Comparison of ENCODE assay signal across 8 cellular contexts in the genomic region with DNA sequence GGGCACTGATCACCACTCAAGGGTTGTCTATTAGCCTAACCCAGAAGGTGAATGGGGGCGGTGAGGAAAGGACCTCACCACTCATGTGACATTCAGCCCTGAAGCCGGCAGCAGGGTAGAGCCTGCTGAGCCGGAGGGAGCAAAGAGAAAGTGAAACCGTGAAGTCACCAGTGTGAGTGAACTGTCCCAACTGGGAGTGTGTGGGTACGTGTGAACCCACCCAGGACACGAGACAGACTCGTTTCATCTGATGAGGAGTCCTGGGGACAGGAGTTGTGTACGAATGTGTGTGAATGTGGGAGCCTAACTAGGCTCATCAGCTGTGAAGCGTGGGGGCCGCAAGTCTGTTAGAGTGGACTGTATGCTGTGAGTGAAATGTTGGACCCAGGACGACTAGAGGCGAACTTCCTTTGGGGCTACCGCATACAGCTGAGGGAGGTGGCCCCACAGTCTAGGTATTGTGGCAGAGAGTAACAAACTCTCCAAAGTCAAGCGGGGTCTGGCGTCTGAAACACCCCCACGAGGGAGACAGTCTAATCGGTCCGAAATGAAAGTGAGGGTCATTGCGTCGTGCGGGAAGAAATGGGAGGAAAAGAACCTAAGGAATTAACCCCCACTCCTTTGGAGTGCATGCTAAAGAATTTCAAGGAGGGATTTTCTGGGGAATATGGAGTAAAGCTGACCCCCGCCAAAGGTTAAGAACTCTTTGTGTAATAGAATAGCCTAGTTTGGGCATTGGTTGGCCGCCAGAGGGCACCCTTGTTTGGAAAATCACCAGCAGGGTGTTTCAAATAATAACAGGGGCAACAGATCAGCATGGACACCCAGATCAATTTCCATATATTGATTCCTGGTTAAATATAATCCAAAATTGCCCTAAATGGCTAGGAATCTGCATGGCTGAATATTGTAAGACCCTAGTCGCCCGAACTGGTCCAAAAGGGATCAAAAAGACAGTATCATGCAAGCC. TPM values are rescaled to one million over a fixed set of nuclear protein-coding genes. Genes with fewer than 3 reads are reported as not detected.
DNase-seq lines count a peak whose midpoint lies in the region; ATAC-seq and TF ChIP-seq lines count a peak whose summit lies in the region.

No MANE protein-coding gene starts in this region.

- no peaks in the 10 kb centered on the region for H3K27me3 ChIP-seq in vagina

- no peak for TF ChIP-seq POLR2A in vagina (IDR thresholded peaks at IDR 0.05)

- H3K36me3 ChIP-seq in mucosa of descending colon (ENCODE audit: low read depth) = no peaks in the 10 kb centered on the region
- no peaks in the 10 kb centered on the region for H3K36me3 ChIP-seq in vagina

- intact Hi-C loops in mucosa of descending colon (cut with DNase I, micrococcal nuclease) = no loop called here
- intact Hi-C loops in vagina (cut with DNase I) = no loop called here

- H3K27ac ChIP-seq in vagina = no peak overlapping the region

- no peaks in the 10 kb centered on the region for H3K9me3 ChIP-seq in mucosa of descending colon
- no peaks in the 10 kb centered on the region for H3K9me3 ChIP-seq in vagina

- peak overlapping the region; percentile 57 for H3K4me3 ChIP-seq in Jurkat, Clone E6-1 (ENCODE audit: low read length)
- no peak overlapping the region for H3K4me3 ChIP-seq in mucosa of descending colon
- H3K4me3 ChIP-seq in vagina = no peak overlapping the region

- no peak for ATAC-seq in mucosa of descending colon
- ATAC-seq in HG03342 (IDR thresholded peaks at IDR 0.05; ENCODE audit: unreplicated experiment) = no peak

- DNase-seq in GM10248 (ENCODE audit: extremely low spot score) (peak; percentile 27), mucosa of descending colon (peak in 2 of 3 donors; percentile 36 to 37), vagina (ENCODE audit: extremely low spot score in 2 of 2) (no peak), GOT3 (lab: John Stamatoyannopoulos, UW) (no peak), globus pallidus (ENCODE audit: low spot score) (no peak)
- DNase-seq in Jurkat, Clone E6-1 (ENCODE audit: low read depth, low spot score) = peak; percentile 57
- peak; percentile 67 for DNase-seq in activated naive CD4-positive, alpha-beta T cell treated with Interleukin-2 at 50 U/mL for 16 hours

- CTCF ChIA-PET in GM10248 (lab: Yijun Ruan, JAX) = interaction anchor here (0.8 to 2.6 kb wide), 6 partner anchors 9 to 292 kb away, joined by 3 to 12 read pairs (median 3); no protein-coding TSS in a partner anchor

- POLR2A ChIA-PET in GM10248 (lab: Yijun Ruan, JAX) = no interaction called here

- H3K4me1 ChIP-seq in mucosa of descending colon (ENCODE audit: low read depth) = no peaks in the 10 kb centered on the region
- no peaks in the 10 kb centered on the region for H3K4me1 ChIP-seq in vagina

- TF ChIP-seq CTCF in GM10248 (IDR thresholded peaks at IDR 0.05; ENCODE audit: control extremely low read depth, extremely low read depth, low read depth, missing control alignments) (peak; percentile 30), mucosa of descending colon (IDR thresholded peaks at IDR 0.05) (peak; percentile 10), vagina (IDR thresholded peaks at IDR 0.05) (no peak)

RNA-seq across cellular contexts. Expression of gene UTY, which starts 43.6 kb away (rescaled TPM):
- not detected for polyA plus RNA-seq in Jurkat, Clone E6-1 (2012; ENCODE audit: insufficient read depth, insufficient read length)
- total RNA-seq in mucosa of descending colon (10 to 100 TPM in 2 of 3 donors, not detected in 1; 32.5 to 35.4 TPM), vagina (not detected)

Comparison
In these comparisons a context has a peak if more than half of its experiments do, and no peak if none do; other contexts are left out.
1. DNase-seq: peak in GM10248 (single experiment), Jurkat, Clone E6-1 (single experiment), activated naive CD4-positive, alpha-beta T cell treated with Interleukin-2 at 50 U/mL for 16 hours (single experiment) and mucosa of descending colon (2 of 3); none in vagina (0 of 2), GOT3 (single experiment) and globus pallidus (single experiment).
2. CTCF ChIP-seq: peak in GM10248 (single experiment) and mucosa of descending colon (single experiment); none in vagina (0 of 3).